13 cellular contexts compared by ENCODE assay signal in genomic region chr15:62979252-62979651, GRCh38.
"Had no signal": no experiment of that assay in that cellular context is flagged by ENCODE, and none has a peak within 500 bp of the region (broad histone marks: within the 10 kb centered on the region; RNA-seq: fewer than 3 reads in every experiment).

No MANE protein-coding gene starts in this region.

- H3K27ac Mint-ChIP-seq: activated CD8-positive, alpha-beta T cell treated with anti-CD3 and anti-CD28 coated beads for 36 hours; activated T-cell treated with anti-CD3 and anti-CD28 coated beads, Interleukin-2, amount 50 U/mL, for 72 hours had no signal

- H3K4me1 ChIP-seq: left lung, thyroid gland had no signal

- H3K9me3 Mint-ChIP-seq: activated CD8-positive, alpha-beta T cell treated with anti-CD3 and anti-CD28 coated beads for 36 hours; activated T-cell treated with anti-CD3 and anti-CD28 coated beads, Interleukin-2, amount 50 U/mL, for 72 hours had no signal

- H3K4me3 Mint-ChIP-seq: activated CD8-positive, alpha-beta T cell treated with anti-CD3 and anti-CD28 coated beads for 36 hours; activated T-cell treated with anti-CD3 and anti-CD28 coated beads, Interleukin-2, amount 50 U/mL, for 72 hours had no signal

- ATAC-seq: activated CD8-positive, alpha-beta T cell treated with anti-CD3 and anti-CD28 coated beads for 36 hours; activated T-cell treated with anti-CD3 and anti-CD28 coated beads, Interleukin-2, amount 50 U/mL, for 72 hours; left lung had no signal

- H3K4me3 ChIP-seq: gastrocnemius medialis, heart right ventricle, left lung, right atrium auricular region, thyroid gland had no signal

- DNase-seq: activated CD4-positive, alpha-beta T cell treated with anti-CD3 and anti-CD28 coated beads for 4 hours; activated CD8-positive, alpha-beta memory T cell treated with anti-CD3 and anti-CD28 coated beads, Interleukin-2, amount 50 U/mL, for 4 hours; activated CD8-positive, alpha-beta T cell treated with anti-CD3 and anti-CD28 coated beads for 36 hours; activated T-cell treated with anti-CD3 and anti-CD28 coated beads, Interleukin-2, amount 50 U/mL, for 72 hours; central memory CD4-positive, alpha-beta T cell; cortex of kidney; effector CD8-positive, alpha-beta T cell; gastrocnemius medialis; heart right ventricle; left lung; small intestine; thyroid gland had no signal

- H3K27me3 ChIP-seq: gastrocnemius medialis, heart right ventricle, left lung, right atrium auricular region, thyroid gland had no signal

- H3K9me3 ChIP-seq: gastrocnemius medialis, heart right ventricle, left lung, right atrium auricular region, thyroid gland had no signal

- H3K36me3 ChIP-seq: gastrocnemius medialis, heart right ventricle, left lung, right atrium auricular region, thyroid gland had no signal

- H3K27ac ChIP-seq: left lung, thyroid gland had no signal
